ENCODE assay signal across 8 cellular contexts in the genomic region with DNA sequence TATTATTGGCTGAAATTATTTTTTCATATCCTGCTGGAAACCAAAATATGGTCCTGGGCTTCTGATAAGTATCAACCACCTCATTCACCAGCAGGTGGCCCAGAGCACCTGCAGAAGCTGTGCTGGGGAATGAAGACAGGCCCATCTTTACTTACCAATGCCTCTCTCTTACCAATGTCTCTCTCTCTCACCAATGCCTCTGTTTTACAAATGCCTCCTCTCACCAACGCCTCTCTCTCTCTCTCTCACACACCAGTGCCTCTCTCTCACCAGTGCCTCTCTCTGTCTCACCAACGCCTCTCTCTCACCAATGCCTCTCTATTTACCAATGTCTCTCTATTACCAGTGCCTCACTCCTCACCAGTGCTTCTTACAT. TPM values are rescaled to one million over a fixed set of nuclear protein-coding genes. Genes with fewer than 3 reads are reported as not detected.
DNase-seq lines count a peak whose midpoint lies in the region; ATAC-seq lines count a peak whose summit lies in the region.

No MANE protein-coding gene starts in this region.

- H2AK5ac ChIP-seq in neuronal stem cell (ENCODE audit: low read depth, low read length), result peak overlapping the region; percentile 17

- H3K4me1 ChIP-seq in Karpas-422 (ENCODE audit: low read length) (no peaks in the 10 kb centered on the region), neuronal stem cell (ENCODE audit: control insufficient read depth in 2 of 2, insufficient read depth in 1 of 2, low read depth in 1 of 2, low read length in 2 of 2) (peaks cover 0 to 4% of the 10 kb centered on the region in 2 donors)

- H2AFZ ChIP-seq in Karpas-422 (ENCODE audit: low read length) (no peak overlapping the region), neuronal stem cell (ENCODE audit: low read length) (no peak overlapping the region)

- H4K8ac ChIP-seq in neuronal stem cell (ENCODE audit: low read depth, low read length), result no peak overlapping the region

- H3K14ac ChIP-seq in neuronal stem cell (ENCODE audit: low read length), result no peak overlapping the region

- no peaks in the 10 kb centered on the region for H4K20me1 ChIP-seq in Karpas-422 (ENCODE audit: insufficient read depth, low read depth, low read length)

- no peak overlapping the region for H3K18ac ChIP-seq in neuronal stem cell (ENCODE audit: low read length)

- no peaks in the 10 kb centered on the region for H3K27me3 ChIP-seq in Karpas-422 (ENCODE audit: low read length)
- peaks cover 21 to 81% (median 54%) of the 10 kb centered on the region in 3 experiments for H3K27me3 ChIP-seq in neuronal stem cell (ENCODE audit: control insufficient read depth in 3 of 3, insufficient read depth in 3 of 3, low read depth in 1 of 3, low read length in 3 of 3)

- no peak overlapping the region for H2BK15ac ChIP-seq in neuronal stem cell (ENCODE audit: low read length)

- H3K4me3 ChIP-seq in Karpas-422 (ENCODE audit: low read length) (no peak overlapping the region), neuronal stem cell (ENCODE audit: low read length in 2 of 2) (no peak overlapping the region)

- H3K36me3 ChIP-seq in Karpas-422 (ENCODE audit: insufficient read depth, low read length) (no peaks in the 10 kb centered on the region), neuronal stem cell (replicated peaks in 1 of 2; ENCODE audit: control insufficient read depth in 2 of 2, insufficient read depth in 2 of 2, low read length in 2 of 2) (no peaks in the 10 kb centered on the region)

- no CpG with 5 or more reads among the region's 2 CpGs for WGBS in neuronal stem cell (ENCODE audit: extremely low coverage in 2 of 2, insufficient read length in 2 of 2, insufficient replicate concordance in 1 of 2), 2 donors

- no peaks in the 10 kb centered on the region for H3K79me2 ChIP-seq in Karpas-422 (ENCODE audit: low read length)

- no peak overlapping the region for H2BK5ac ChIP-seq in neuronal stem cell (ENCODE audit: low read length)

- H3K27ac ChIP-seq in Karpas-422 (ENCODE audit: low read length) (no peak overlapping the region), neuronal stem cell (replicated peaks; ENCODE audit: low read length) (no peak overlapping the region)

- no peaks in the 10 kb centered on the region for H3K9me3 ChIP-seq in Karpas-422 (ENCODE audit: low read length)
- no peaks in the 10 kb centered on the region for H3K9me3 ChIP-seq in neuronal stem cell (replicated peaks in 1 of 2; ENCODE audit: control insufficient read depth in 2 of 2, insufficient read depth in 1 of 2, low read depth in 1 of 2, low read length in 2 of 2)

- H2BK12ac ChIP-seq in neuronal stem cell (ENCODE audit: low read length), result no peak overlapping the region

- no peak overlapping the region for H3K4ac ChIP-seq in neuronal stem cell (ENCODE audit: low read length)

- no peak overlapping the region for H4K91ac ChIP-seq in neuronal stem cell (ENCODE audit: low read depth, low read length, poor library complexity)

- no peak for ATAC-seq in HG03025 (IDR thresholded peaks at IDR 0.05; ENCODE audit: low FRiP score, unreplicated experiment)
- no peak for ATAC-seq in GM21717 (IDR thresholded peaks at IDR 0.05; ENCODE audit: unreplicated experiment)

- DNase-seq in SKM-1 treated with dmso at 0.1 percent for 144 hours (lab: John Stamatoyannopoulos, UW; ENCODE audit: unreplicated experiment) (peak; percentile 7), SKM-1 (lab: John Stamatoyannopoulos, UW; ENCODE audit: unreplicated experiment) (no peak), Karpas-422 (peak; percentile 61), activated T-cell treated with anti-CD3 and anti-CD28 coated beads for 4 hours (peak; percentile 48), neuronal stem cell (ENCODE audit: low spot score) (no peak), HCEC 1CT (no peak)

- no peaks in the 10 kb centered on the region for H3K79me1 ChIP-seq in neuronal stem cell (ENCODE audit: low read depth, low read length)

- H3K9ac ChIP-seq in Karpas-422 (ENCODE audit: low read length), result no peak overlapping the region
- H3K9ac ChIP-seq in neuronal stem cell (ENCODE audit: low read depth, low read length, poor library complexity), result no peak overlapping the region

- H3K23ac ChIP-seq in neuronal stem cell (ENCODE audit: low read depth, low read length, poor library complexity), result no peak overlapping the region

- no peak overlapping the region for H3K4me2 ChIP-seq in Karpas-422 (ENCODE audit: low read depth, low read length, poor library complexity, severe bottlenecking)
- no peak overlapping the region for H3K4me2 ChIP-seq in neuronal stem cell (ENCODE audit: insufficient read depth, low read length, poor library complexity, severe bottlenecking)

- H2BK120ac ChIP-seq in neuronal stem cell (ENCODE audit: low read depth, low read length), result no peak overlapping the region

- no peaks in the 10 kb centered on the region for H3K9me2 ChIP-seq in Karpas-422 (replicated peaks; ENCODE audit: insufficient read depth, low read length)

RNA-seq across cellular contexts. Expression of gene MAL, which starts 2.3 kb away (rescaled TPM):
- not detected in 2 replicates for total RNA-seq in Karpas-422 (2014; rRNA removed; shearing (Covaris generic); ENCODE audit: low replicate concordance)
- 0.18 TPM for polyA plus RNA-seq in neuronal stem cell (2013, experiment 1 of 2)
- polyA plus RNA-seq in neuronal stem cell (2013, experiment 2 of 2), result 0.19 TPM

Comparison
In these comparisons a context has a peak if more than half of its experiments do, and no peak if none do; other contexts are left out.
1. DNase-seq: peak in SKM-1 treated with dmso at 0.1 percent for 144 hours (single experiment), Karpas-422 (single experiment) and activated T-cell treated with anti-CD3 and anti-CD28 coated beads for 4 hours (single experiment); none in SKM-1 (single experiment), neuronal stem cell (single experiment) and HCEC 1CT (single experiment).